Comparison of ENCODE assay signal across 33 cellular contexts in the genomic region with DNA sequence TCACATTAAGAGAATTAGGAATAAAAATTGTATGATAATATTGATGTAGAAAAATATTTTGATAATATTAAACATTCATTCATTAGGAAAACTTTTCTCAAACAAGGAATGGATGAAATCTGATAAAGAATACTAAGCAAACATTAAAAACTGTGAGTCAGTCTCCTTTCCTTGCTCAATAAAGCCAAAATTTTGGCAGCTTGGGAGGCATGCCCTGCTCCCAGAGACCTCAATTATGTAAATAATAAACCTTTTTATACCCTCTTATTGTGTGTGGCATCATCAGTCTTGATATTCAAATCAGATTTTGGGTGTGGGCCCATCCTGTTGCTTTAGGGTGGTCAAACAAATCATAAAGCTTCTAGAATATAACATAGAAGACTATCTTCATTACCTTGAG. TPM values are rescaled to one million over a fixed set of nuclear protein-coding genes. Genes with fewer than 3 reads are reported as not detected.
"Had no signal": no experiment of that assay in that cellular context is flagged by ENCODE, and none has a peak within 500 bp of the region (broad histone marks: within the 10 kb centered on the region; RNA-seq: fewer than 3 reads in every experiment).

No MANE protein-coding gene starts in this region.

- H3K36me3 ChIP-seq: esophagus muscularis mucosa, neutrophil, sigmoid colon, stomach, thyroid gland, vagina had no signal

- H3K9me3 ChIP-seq: esophagus muscularis mucosa, neutrophil, psoas muscle, sigmoid colon, thyroid gland, vagina had no signal

- H3K27me3 ChIP-seq: sigmoid colon, stomach, thyroid gland, vagina had no signal

- DNase-seq: cortex of kidney; effector memory CD8-positive, alpha-beta T cell; foreskin melanocyte; kidney; mesenchymal stem cell; mucosa of descending colon; naive B cell; psoas muscle; right cardiac atrium; sigmoid colon; stimulated activated CD4-positive, alpha-beta T cell treated with anti-CD3 and anti-CD28 coated beads, Interleukin-2, amount 100 ng/mL, for 24 hours; stimulated activated CD4-positive, alpha-beta T cell treated with anti-CD3 and anti-CD28 coated beads, Interleukin-4, amount 100 ng/mL, for 24 hours; stimulated activated naive CD4-positive, alpha-beta T cell treated with Interleukin-2 at 50 U/mL for 16 hours; stomach; thyroid gland; trophoblast cell had no signal

- H3K4me3 ChIP-seq: esophagus muscularis mucosa, lung, mucosa of descending colon, psoas muscle, sigmoid colon, stomach, thyroid gland, vagina had no signal

- H3K4me1 ChIP-seq: parathyroid adenoma, psoas muscle, thyroid gland had no signal

- ATAC-seq: effector memory CD8-positive, alpha-beta T cell; left lobe of liver; mucosa of descending colon; natural killer cell treated with Interleukin-12 subunit alpha and Interleukin-12 subunit beta and Interleukin-15 and Interleukin-18, amount 100 ng/mL, for 72 hours; psoas muscle; right cardiac atrium; stimulated activated effector memory CD8-positive, alpha-beta T cell treated with anti-CD3 and anti-CD28 coated beads, Interleukin-12 subunit alpha, Interleukin-12 subunit beta, amount 100 ng/mL, for 72 hours had no signal

- H3K27ac ChIP-seq: esophagus muscularis mucosa, neutrophil, parathyroid adenoma, psoas muscle, sigmoid colon, stomach, thyroid gland, vagina had no signal

RNA-seq across cellular contexts. Expression of gene CCL21, which starts 36.6 kb away (rescaled TPM):
- total RNA-seq: epithelial cell of proximal tubule; fibroblast of lung; mesothelial cell of epicardium; natural killer cell treated with Interleukin-12 subunit alpha and Interleukin-12 subunit beta and Interleukin-15 and Interleukin-18, amount 100 ng/mL, for 72 hours; neural crest cell; renal cortical epithelial cell; temporal lobe had no signal

RNA-seq across cellular contexts. Expression of gene CCL19, which starts 55.5 kb away (rescaled TPM):
- total RNA-seq: dermis microvascular lymphatic vessel endothelial cell; epithelial cell of proximal tubule; fibroblast of lung; mesothelial cell of epicardium; natural killer cell treated with Interleukin-12 subunit alpha and Interleukin-12 subunit beta and Interleukin-15 and Interleukin-18, amount 100 ng/mL, for 72 hours; neural crest cell; omental fat pad; psoas muscle; renal cortical epithelial cell; skeletal muscle tissue; temporal lobe had no signal
